11 cellular contexts compared by ENCODE assay signal in the genomic region with DNA sequence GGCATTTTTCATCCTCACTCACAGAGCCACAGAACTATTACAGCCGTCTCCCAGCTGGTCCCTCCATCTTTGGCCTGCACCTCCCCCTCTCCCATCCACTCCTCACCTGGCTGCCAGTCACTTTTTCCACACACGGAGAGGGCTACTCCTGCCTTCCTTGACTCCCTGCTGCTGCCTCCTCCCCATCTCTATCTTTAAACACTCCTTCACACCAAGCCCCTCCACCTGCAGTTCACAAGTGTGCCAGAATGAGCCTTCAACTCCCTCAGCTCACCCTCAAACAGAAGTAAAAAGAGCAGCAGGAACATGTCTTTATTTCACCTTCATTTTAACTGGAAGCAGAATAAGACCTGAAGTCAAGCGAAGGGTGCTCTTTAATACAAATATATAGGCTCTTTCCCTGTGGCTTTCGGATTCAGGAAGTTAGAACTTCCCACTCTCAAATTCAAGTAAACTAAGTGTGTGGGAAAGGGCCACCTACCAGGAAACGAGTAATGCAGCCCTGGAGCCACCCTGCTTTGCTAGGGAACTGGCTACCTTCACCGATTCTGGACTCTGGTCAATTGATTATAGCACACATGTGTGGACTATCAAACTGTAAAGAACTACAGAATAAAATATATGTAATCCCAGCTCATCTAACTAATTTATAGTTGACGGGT.
A peak's percentile ranks its signal among the peaks of the same experiment; 100 is the strongest.
DNase-seq lines count a peak whose midpoint lies in the region; ATAC-seq and TF ChIP-seq lines count a peak whose summit lies in the region.
"Had no signal": no experiment of that assay in that cellular context is flagged by ENCODE, and none has a peak within 500 bp of the region (broad histone marks: within the 10 kb centered on the region; RNA-seq: fewer than 3 reads in every experiment).

No MANE protein-coding gene starts in this region.

- TF ChIP-seq POLR2A in Peyer's patch (IDR thresholded peaks at IDR 0.05): no peak
- TF ChIP-seq POLR2A in transverse colon (IDR thresholded peaks at IDR 0.05): no peak
- TF ChIP-seq POLR2A in heart left ventricle (IDR thresholded peaks at IDR 0.05): no peak

- WGBS in transverse colon (ENCODE audit: low coverage in 1 of 2), 2 donors: 45 to 47% methylated on average over 5 to 7 of the region's 7 CpGs
- 48 to 57% (median 51%) methylated on average over 7 of the region's 7 CpGs for WGBS in heart left ventricle, 4 donors

- H3K27me3 Mint-ChIP-seq in natural killer cell (ENCODE audit: low read depth in 2 of 2): peaks cover 0 to 3% of the 10 kb centered on the region in 2 donors

- H3K9me3 ChIP-seq in Peyer's patch (no peaks in the 10 kb centered on the region), transverse colon (no peaks in the 10 kb centered on the region), heart left ventricle (no peaks in the 10 kb centered on the region)

- no peak overlapping the region for H3K27ac Mint-ChIP-seq in natural killer cell

- no peaks in the 10 kb centered on the region for H3K36me3 Mint-ChIP-seq in natural killer cell

- DNase-seq in NOMO-1 treated with DMSO at 0.1 percent for 48 hours (lab: John Stamatoyannopoulos, UW; ENCODE audit: unreplicated experiment): peak; percentile 40
- no peak for DNase-seq in NOMO-1 treated with dmso at 0.1 percent for 144 hours (lab: John Stamatoyannopoulos, UW; ENCODE audit: unreplicated experiment)
- DNase-seq in Peyer's patch: peak in 1 of 3 donors; percentile 51
- DNase-seq in iPS-NIHi7 (ENCODE audit: extremely low spot score): peak; percentile 50
- DNase-seq in transverse colon: peak; percentile 36
- no peak for DNase-seq in sciatic nerve (ENCODE audit: low spot score)
- no peak for DNase-seq in heart left ventricle
- DNase-seq in natural killer cell: no peak
- DNase-seq: amniotic stem cell; stimulated activated naive CD4-positive, alpha-beta T cell; T-helper 9 cell had no signal

- peak overlapping the region in 3 of 4 donors; percentile 5 to 34 (median 26) for H3K27ac ChIP-seq in Peyer's patch
- H3K27ac ChIP-seq in transverse colon: peak overlapping the region in 3 of 4 donors; percentile 57 to 73 (median 68)
- H3K27ac ChIP-seq in heart left ventricle: no peak overlapping the region

- H3K4me1 Mint-ChIP-seq in natural killer cell: peaks cover 0 to 6% of the 10 kb centered on the region in 2 donors

- H3K36me3 ChIP-seq in Peyer's patch: no peaks in the 10 kb centered on the region
- H3K36me3 ChIP-seq in transverse colon: no peaks in the 10 kb centered on the region
- H3K36me3 ChIP-seq in heart left ventricle: no peaks in the 10 kb centered on the region

- in situ Hi-C loops in transverse colon (cut with MboI; ENCODE audit: low pct_ligation_motif_present in 1 of 4, low pct_unique_long_range_greater_than_20kb in 1 of 4, low sequenced_read_pairs in 3 of 4): no loop called here

- intact Hi-C loops in transverse colon (cut with DNase I; ENCODE audit: low total_unique reads) (no loop called here), sciatic nerve (cut with DNase I) (no loop called here), heart left ventricle (cut with DNase I) (no loop called here), natural killer cell (cut with micrococcal nuclease) (no loop called here)

- no peaks in the 10 kb centered on the region for H3K9me3 Mint-ChIP-seq in natural killer cell

- H3K4me1 ChIP-seq in Peyer's patch: peaks cover 0 to 7% (median 0%) of the 10 kb centered on the region in 4 donors
- peaks cover 0 to 27% (median 16%) of the 10 kb centered on the region in 4 donors for H3K4me1 ChIP-seq in transverse colon
- peaks cover 0 to 20% (median 2%) of the 10 kb centered on the region in 12 donors for H3K4me1 ChIP-seq in heart left ventricle

- H3K4me3 ChIP-seq in Peyer's patch: no peak overlapping the region
- no peak overlapping the region for H3K4me3 ChIP-seq in transverse colon
- H3K4me3 ChIP-seq in heart left ventricle: no peak overlapping the region

- ATAC-seq in sciatic nerve (no peak), heart left ventricle (no peak), natural killer cell (no peak)

- TF ChIP-seq EP300 in transverse colon (IDR thresholded peaks at IDR 0.05; ENCODE audit: low read depth): no peak

- no peaks in the 10 kb centered on the region for H3K27me3 ChIP-seq in Peyer's patch
- H3K27me3 ChIP-seq in transverse colon: no peaks in the 10 kb centered on the region
- no peaks in the 10 kb centered on the region for H3K27me3 ChIP-seq in heart left ventricle

- TF ChIP-seq CTCF in Peyer's patch (IDR thresholded peaks at IDR 0.05) (no peak), transverse colon (IDR thresholded peaks at IDR 0.05) (no peak), heart left ventricle (IDR thresholded peaks at IDR 0.05) (no peak), natural killer cell (IDR thresholded peaks at IDR 0.05) (no peak)

- H3K4me3 Mint-ChIP-seq in natural killer cell: no peak overlapping the region

Comparison
In these comparisons a context has a peak if more than half of its experiments do, and no peak if none do; other contexts are left out.
1. DNase-seq: peak in NOMO-1 treated with DMSO at 0.1 percent for 48 hours (single experiment), iPS-NIHi7 (single experiment) and transverse colon (single experiment); none in NOMO-1 treated with dmso at 0.1 percent for 144 hours (single experiment), sciatic nerve (single experiment), heart left ventricle (0 of 5) and natural killer cell (single experiment).
2. H3K27ac ChIP-seq: peak in Peyer's patch (3 of 4) and transverse colon (3 of 4); none in heart left ventricle (0 of 12).